In genomic region chr10:95566121-95566520, GRCh38 we compare ENCODE assay signal across 1 cellular context.
TF ChIP-seq lines count a peak whose summit lies in the region.

No MANE protein-coding gene starts in this region.

TF ChIP-seq in GM23338, 12 proteins besides CTCF, POLR2A, EP300 and RAD21 (continued from another document):
- TF ChIP-seq EZH2phosphoT487 (IDR thresholded peaks at IDR 0.05; ENCODE audit: unreplicated experiment) (no peak), ZNF462 (CRISPR knock-in tag; IDR thresholded peaks at IDR 0.05) (no peak), ZNF114 (CRISPR knock-in tag; IDR thresholded peaks at IDR 0.05) (no peak), CREB1 (CRISPR knock-in tag; IDR thresholded peaks at IDR 0.05; ENCODE audit: low read depth) (no peak), NANOG (IDR thresholded peaks at IDR 0.05; ENCODE audit: borderline replicate concordance) (no peak)
TF ChIP-seq in GM23338: peak in this region for 0.
